In genomic region chr11:128585498-128586238, GRCh38 we compare ENCODE assay signal across 17 cellular contexts. TPM values are rescaled to one million over a fixed set of nuclear protein-coding genes. Genes with fewer than 3 reads are reported as not detected.
DNase-seq lines count a peak whose midpoint lies in the region; ATAC-seq, FAIRE-seq and TF ChIP-seq lines count a peak whose summit lies in the region.
"Had no signal": no experiment of that assay in that cellular context is flagged by ENCODE, and none has a peak within 500 bp of the region (broad histone marks: within the 10 kb centered on the region; RNA-seq: fewer than 3 reads in every experiment).

No MANE protein-coding gene starts in this region.

- CTCF ChIA-PET in HepG2 (lab: Yijun Ruan, JAX; ENCODE audit: low intra/inter-chr PET ratio, low total read pairs) = no interaction called here
- CTCF ChIA-PET in CD4-positive, alpha-beta memory T cell (lab: Charles Lee; ENCODE audit: partially characterized antibody) = no interaction called here

- no peak overlapping the region for H3K4me2 ChIP-seq in HepG2 (ENCODE audit: low read depth, low read length)

- intact Hi-C loops in HepG2 (cut with micrococcal nuclease; ENCODE audit: unreplicated experiment) (no loop called here), upper lobe of right lung (cut with DNase I) (no loop called here)
- intact Hi-C loops in CD4-positive, alpha-beta memory T cell (cut with micrococcal nuclease) = no loop called here

- H3K9me3 Mint-ChIP-seq in CD4-positive, alpha-beta memory T cell = no peaks in the 10 kb centered on the region
- H3K9me3 Mint-ChIP-seq: dendritic cell treated with granulocyte-macrophage colony-stimulating factor and Interleukin-4, amounts not matched to agents 40 ng/mL and 50 ng/mL, for 4 days; stimulated activated naive CD8-positive, alpha-beta T cell treated with anti-CD3 and anti-CD28 coated beads, Interleukin-15, Interleukin-2, amounts not matched to agents 100 ng/mL and 50 ng/mL, for 24 hours; T-cell had no signal

- H3K4me1 Mint-ChIP-seq in CD4-positive, alpha-beta memory T cell = peaks cover 3 to 21% (median 11%) of the 10 kb centered on the region in 4 donors

- peak overlapping the region in 2 of 7 donors; percentile 16 to 38 for H3K27ac Mint-ChIP-seq in CD4-positive, alpha-beta memory T cell
- H3K27ac Mint-ChIP-seq: activated B cell treated with CpG ODN at 0.5 μM for 24 hours; dendritic cell treated with granulocyte-macrophage colony-stimulating factor and Interleukin-4, amounts not matched to agents 40 ng/mL and 50 ng/mL, for 4 days; stimulated activated naive CD8-positive, alpha-beta T cell treated with anti-CD3 and anti-CD28 coated beads, Interleukin-15, Interleukin-2, amounts not matched to agents 100 ng/mL and 50 ng/mL, for 24 hours; T-cell had no signal

- no TSS peak for BruUV-seq in HepG2 (replicated peaks; lab: Mats Ljungman, UMichigan)

- no peaks in the 10 kb centered on the region for H4K20me1 ChIP-seq in HepG2 (ENCODE audit: insufficient read depth, low read length)

- TF ChIP-seq RAD21 in liver (IDR thresholded peaks at IDR 0.05) (no peak), HepG2 (CRISPR knock-in tag; IDR thresholded peaks at IDR 0.05) (no peak)

- 35% methylated on average over 14 of the region's 14 CpGs for WGBS in liver
- WGBS in HepG2 (ENCODE audit: low lambda C conversion rate) = 34% methylated on average over 14 of the region's 14 CpGs
- 42 to 49% methylated on average over 8 of the region's 14 CpGs for WGBS in mesodermal cell (ENCODE audit: insufficient coverage in 2 of 2), 2 experiments

- no peak for TF ChIP-seq POLR2A in HepG2 (IDR thresholded peaks at IDR 0.05; ENCODE audit: insufficient read depth in 1 of 2, low read depth in 2 of 2, low read length in 2 of 2)

- H3K4me3 ChIP-seq in liver (ENCODE audit: low read depth in 1 of 3, low read length in 3 of 3) (peak overlapping the region in 1 of 3 donors; percentile 35), HepG2 (replicated peaks in 1 of 3; ENCODE audit: insufficient read depth in 1 of 3, low read depth in 2 of 3, low read length in 3 of 3) (no peak overlapping the region), mesodermal cell (ENCODE audit: extremely low read depth, insufficient read depth, low read length, poor library complexity, severe bottlenecking) (peak overlapping the region; percentile 21), upper lobe of right lung (peak overlapping the region; percentile 33)
- H3K4me3 ChIP-seq in CD4-positive, alpha-beta memory T cell (ENCODE audit: low read length in 2 of 2) = no peak overlapping the region

- FAIRE-seq in HepG2 (lab: Jason Lieb, UNC) (no peak), frontal cortex (lab: Jason Lieb, UNC) (no peak)
- FAIRE-seq: astrocyte, G401.6, small intestine had no signal

- H3K9me3 ChIP-seq in liver (ENCODE audit: control insufficient read depth in 4 of 4, low read length in 3 of 4) (no peaks in the 10 kb centered on the region), HepG2 (ENCODE audit: low read length) (no peaks in the 10 kb centered on the region), mesodermal cell (ENCODE audit: control insufficient read depth, low read length) (no peaks in the 10 kb centered on the region), upper lobe of right lung (no peaks in the 10 kb centered on the region)
- no peaks in the 10 kb centered on the region for H3K9me3 ChIP-seq in CD4-positive, alpha-beta memory T cell (ENCODE audit: control insufficient read depth in 1 of 2, low read length in 2 of 2)

- no peak overlapping the region for H3K9ac ChIP-seq in liver (ENCODE audit: low read depth in 1 of 2, low read length in 2 of 2)
- H3K9ac ChIP-seq in HepG2 (ENCODE audit: insufficient read depth, low read depth, low read length) = no peak overlapping the region

- H3K36me3 ChIP-seq in liver (ENCODE audit: control insufficient read depth in 4 of 4, insufficient read depth in 3 of 4, low read depth in 1 of 4, low read length in 3 of 4) = no peaks in the 10 kb centered on the region
- H3K36me3 ChIP-seq in HepG2 (replicated peaks in 1 of 2; ENCODE audit: control insufficient read depth in 1 of 2, insufficient read depth in 2 of 2, low read length in 2 of 2) = no peaks in the 10 kb centered on the region
- H3K36me3 ChIP-seq in mesodermal cell (ENCODE audit: control insufficient read depth, insufficient read depth, low read length) = no peaks in the 10 kb centered on the region
- H3K36me3 ChIP-seq in upper lobe of right lung = no peaks in the 10 kb centered on the region
- no peaks in the 10 kb centered on the region for H3K36me3 ChIP-seq in CD4-positive, alpha-beta memory T cell (ENCODE audit: insufficient read depth, low read length)

- H3K27me3 Mint-ChIP-seq in CD4-positive, alpha-beta memory T cell = peaks cover 0 to 3% of the 10 kb centered on the region in 2 donors
- H3K27me3 Mint-ChIP-seq: activated B cell treated with CpG ODN at 0.5 μM for 24 hours; stimulated activated naive CD8-positive, alpha-beta T cell treated with anti-CD3 and anti-CD28 coated beads, Interleukin-15, Interleukin-2, amounts not matched to agents 100 ng/mL and 50 ng/mL, for 24 hours had no signal

- H3K27me3 ChIP-seq in liver (ENCODE audit: control insufficient read depth in 4 of 4, insufficient read depth in 4 of 4, low read length in 3 of 4) (peaks cover 0 to 12% (median 3%) of the 10 kb centered on the region in 4 donors), HepG2 (ENCODE audit: control insufficient read depth in 1 of 2, insufficient read depth in 2 of 2, low read length in 2 of 2) (no peaks in the 10 kb centered on the region; a peak in 2 of 5 replicates), foreskin keratinocyte (peaks cover 53% of the 10 kb centered on the region), upper lobe of right lung (no peaks in the 10 kb centered on the region)
- no peaks in the 10 kb centered on the region for H3K27me3 ChIP-seq in CD4-positive, alpha-beta memory T cell (ENCODE audit: insufficient read depth, low read length)

- no peak overlapping the region for H3K4me3 Mint-ChIP-seq in CD4-positive, alpha-beta memory T cell
- H3K4me3 Mint-ChIP-seq: activated B cell treated with CpG ODN at 0.5 μM for 24 hours; dendritic cell treated with granulocyte-macrophage colony-stimulating factor and Interleukin-4, amounts not matched to agents 40 ng/mL and 50 ng/mL, for 4 days; stimulated activated naive CD8-positive, alpha-beta T cell treated with anti-CD3 and anti-CD28 coated beads, Interleukin-15, Interleukin-2, amounts not matched to agents 100 ng/mL and 50 ng/mL, for 24 hours; T-cell had no signal

- ATAC-seq in HepG2 (no peak), foreskin keratinocyte (peak; percentile 14), upper lobe of right lung (peak; percentile 31), GM18909 (IDR thresholded peaks at IDR 0.05; ENCODE audit: poor library complexity, unreplicated experiment) (no peak)
- ATAC-seq: T-cell had no signal

- no peaks in the 10 kb centered on the region for H3K36me3 Mint-ChIP-seq in CD4-positive, alpha-beta memory T cell
- H3K36me3 Mint-ChIP-seq: T-cell had no signal

- no peak overlapping the region for H2AFZ ChIP-seq in HepG2 (ENCODE audit: low read length)

- TF ChIP-seq EP300 in HepG2 (IDR thresholded peaks at IDR 0.05; ENCODE audit: low read depth in 2 of 2, low read length in 2 of 2) (no peak), HepG2 (CRISPR knock-in tag; IDR thresholded peaks at IDR 0.05; ENCODE audit: borderline replicate concordance) (no peak)

- TF ChIP-seq CTCF in liver (IDR thresholded peaks at IDR 0.05; ENCODE audit: low read depth, low read length, missing input control) (no peak), HepG2 (CRISPR knock-in tag; IDR thresholded peaks at IDR 0.05) (no peak), foreskin keratinocyte (conservative IDR thresholded peaks at IDR 0.05) (no peak), upper lobe of right lung (IDR thresholded peaks at IDR 0.05) (no peak)

- POLR2A ChIA-PET in HepG2 (lab: Yijun Ruan, JAX) = no interaction called here
- POLR2A ChIA-PET in CD4-positive, alpha-beta memory T cell (lab: Charles Lee; ENCODE audit: partially characterized antibody) = no interaction called here

- in situ Hi-C loops in HepG2 (cut with HindIII; ENCODE audit: extremely low pct_ligation_motif_present, low pct_unique_long_range_greater_than_20kb) = no loop called here

- no peak for DNase-seq in HepG2 (ENCODE audit: low spot score)
- peak in 1 of 2 donors; percentile 11 for DNase-seq in foreskin keratinocyte
- DNase-seq in upper lobe of right lung = no peak
- DNase-seq in CD4-positive, alpha-beta memory T cell = no peak
- no peak for DNase-seq in frontal cortex (ENCODE audit: low spot score in 2 of 2)
- DNase-seq: activated B cell treated with CpG ODN at 0.5 μM for 24 hours, activated gamma-delta T cell, RPMI8226, small intestine, T-cell had no signal

- no peaks in the 10 kb centered on the region for H3K79me2 ChIP-seq in HepG2 (ENCODE audit: insufficient read depth, low read length)

- H3K4me1 ChIP-seq in liver (ENCODE audit: control insufficient read depth in 4 of 4, insufficient read depth in 4 of 4, low read length in 3 of 4) (peaks cover 0 to 1% (median 0%) of the 10 kb centered on the region in 4 donors), HepG2 (ENCODE audit: insufficient read depth, low read length) (no peaks in the 10 kb centered on the region), foreskin keratinocyte (no peaks in the 10 kb centered on the region), mesodermal cell (ENCODE audit: control insufficient read depth, insufficient read depth, low read length, poor library complexity, severe bottlenecking) (peaks cover 42% of the 10 kb centered on the region), upper lobe of right lung (peaks cover 14% of the 10 kb centered on the region)
- H3K4me1 ChIP-seq in CD4-positive, alpha-beta memory T cell (ENCODE audit: insufficient read depth, low read length) = no peaks in the 10 kb centered on the region

- H3K27ac ChIP-seq in liver (ENCODE audit: low read depth in 1 of 2, low read length in 2 of 2) = peak overlapping the region; percentile 41 to 53
- H3K27ac ChIP-seq in HepG2 (ENCODE audit: extremely low read length, insufficient read depth, low read length) = no peak overlapping the region
- no peak overlapping the region for H3K27ac ChIP-seq in foreskin keratinocyte
- H3K27ac ChIP-seq in mesodermal cell (ENCODE audit: low read depth, low read length, severe bottlenecking) = no peak overlapping the region
- no peak overlapping the region for H3K27ac ChIP-seq in upper lobe of right lung
- no peak overlapping the region for H3K27ac ChIP-seq in CD4-positive, alpha-beta memory T cell (ENCODE audit: low read depth, low read length)

RNA-seq across cellular contexts. Expression of gene ETS1, which starts 1.7 kb away (rescaled TPM):
- total RNA-seq in liver (10 to 100 TPM; 24.2 to 30.0 TPM), HepG2 (2016; rRNA removed; fragmentation: Illumina TruSeq; extraction: Trizol) (0.18 and 0.20 TPM in 2 replicates), foreskin keratinocyte (125 and 134 TPM in 2 replicates), upper lobe of right lung (121 TPM), frontal cortex (9.8 TPM)
- polyA plus RNA-seq in liver (10 to 100 TPM in 1 of 2 donors, 1 to 10 TPM in 1; 4.8 to 16.5 TPM), HepG2 (2011; rRNA removed) (0.12 and 0.34 TPM in 2 replicates), foreskin keratinocyte (29.0 and 33.9 TPM in 2 replicates)
- total RNA-seq in HepG2 (2016; cell fraction: cytosol; rRNA removed; fragmentation: Illumina TruSeq; extraction: Trizol; ENCODE audit: low read depth) = 0.09 and 0.10 TPM in 2 replicates
- total RNA-seq in HepG2 (2016; cell fraction: insoluble cytoplasmic fraction; rRNA removed; fragmentation: Illumina TruSeq; extraction: Trizol) = 0.25 and 0.26 TPM in 2 replicates
- total RNA-seq in HepG2 (2016; cell fraction: membrane; rRNA removed; fragmentation: Illumina TruSeq; extraction: Trizol) = 0.09 and 0.14 TPM in 2 replicates
- total RNA-seq in HepG2 (2016; cell fraction: nucleus; rRNA removed; fragmentation: Illumina TruSeq; extraction: Trizol) = 0.12 and 0.13 TPM in 2 replicates
- polyA plus RNA-seq in HepG2 (2011; cell fraction: cytosol; rRNA removed) = 0.21 TPM in 2 replicates
- polyA plus RNA-seq in HepG2 (2011; cell fraction: nucleus; rRNA removed) = 0.14 and 0.26 TPM in 2 replicates
- 0.25 and 0.81 TPM in 2 replicates for polyA plus RNA-seq in HepG2 (2012)
- not detected in 2 replicates for polyA plus RNA-seq in HepG2 (2016; cell fraction: cytosol; fragmentation: Illumina TruSeq; extraction: Trizol; ENCODE audit: low read depth)
- polyA plus RNA-seq in HepG2 (2016; cell fraction: insoluble cytoplasmic fraction; fragmentation: Illumina TruSeq; extraction: Trizol; ENCODE audit: low read depth) = 0.21 and 0.23 TPM in 2 replicates
- 0.03 and 0.06 TPM in 2 replicates for polyA plus RNA-seq in HepG2 (2016; cell fraction: membrane; fragmentation: Illumina TruSeq; extraction: Trizol; ENCODE audit: low read depth)
- 0.17 and 0.18 TPM in 2 replicates for polyA plus RNA-seq in HepG2 (2016; cell fraction: nucleus; fragmentation: Illumina TruSeq; extraction: Trizol; ENCODE audit: insufficient read depth, low read depth)
- polyA minus RNA-seq in HepG2 (2011; rRNA and poly(A)+ RNA removed; ENCODE audit: low replicate concordance) = 0.08 and 8.3 TPM in 2 replicates
- polyA minus RNA-seq in HepG2 (2011; cell fraction: cytosol; rRNA and poly(A)+ RNA removed) = 0.44 and 0.49 TPM in 2 replicates
- polyA minus RNA-seq in HepG2 (2011; cell fraction: nucleus; rRNA and poly(A)+ RNA removed) = 0.62 and 0.64 TPM in 2 replicates
- 90.5 TPM for polyA plus RNA-seq in mesodermal cell (2013, experiment 1 of 2)
- 75.7 TPM for polyA plus RNA-seq in mesodermal cell (2013, experiment 2 of 2)
- 100 to 1,000 TPM; 732 to 761 TPM for total RNA-seq in CD4-positive, alpha-beta memory T cell
- polyA plus RNA-seq in CD4-positive, alpha-beta memory T cell = 100 to 1,000 TPM; 435 to 454 TPM

Comparison
In these comparisons a context has a peak if more than half of its experiments do, and no peak if none do; other contexts are left out.
1. H3K27ac ChIP-seq: peak in liver (2 of 2); none in HepG2 (single experiment), foreskin keratinocyte (single experiment), mesodermal cell (single experiment), upper lobe of right lung (single experiment) and CD4-positive, alpha-beta memory T cell (single experiment).
2. H3K4me3 ChIP-seq: peak in mesodermal cell (single experiment) and upper lobe of right lung (single experiment); none in HepG2 (0 of 3) and CD4-positive, alpha-beta memory T cell (0 of 2).
3. ATAC-seq: peak in foreskin keratinocyte (single experiment) and upper lobe of right lung (single experiment); none in HepG2 (single experiment) and GM18909 (single experiment).